ENCODE assay signal across 1 cellular context in the genomic region with DNA sequence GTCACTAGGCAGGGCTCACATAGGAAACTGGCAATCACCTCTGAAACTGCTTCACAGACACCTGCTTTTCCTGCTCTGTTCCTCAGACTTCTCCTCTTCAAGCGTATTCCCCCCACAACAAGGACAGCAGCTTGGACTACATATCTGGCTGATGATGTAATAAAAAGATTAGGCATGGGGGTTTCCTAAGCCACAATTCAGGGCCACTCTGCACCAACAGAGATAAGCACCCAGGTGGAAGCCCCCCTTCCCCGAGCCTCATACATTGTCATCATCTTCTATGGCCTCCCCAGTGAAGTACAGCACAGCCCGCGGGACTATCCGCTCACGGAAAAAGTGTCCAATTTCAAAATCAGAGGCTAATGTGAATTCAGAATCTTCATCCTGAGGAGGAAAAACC.
TF ChIP-seq lines count a peak whose summit lies in the region.

No MANE protein-coding gene starts in this region.

TF ChIP-seq in endothelial cell of umbilical vein, 7 proteins besides CTCF, POLR2A, EP300 and RAD21 (continued from another document):
- no peak for TF ChIP-seq GATA2 (IDR thresholded peaks at IDR 0.05; ENCODE audit: insufficient read depth, insufficient read length, low read depth, low read length)
- TF ChIP-seq FOS (IDR thresholded peaks at IDR 0.05; ENCODE audit: borderline replicate concordance, insufficient read depth, low read length), result no peak
- TF ChIP-seq EZH2 (IDR thresholded peaks at IDR 0.05; ENCODE audit: borderline replicate concordance, low read depth, low read length, severe bottlenecking), result no peak
- no peak for TF ChIP-seq MYC (IDR thresholded peaks at IDR 0.05; ENCODE audit: low read depth, low read length)
- TF ChIP-seq, protein P1, sequence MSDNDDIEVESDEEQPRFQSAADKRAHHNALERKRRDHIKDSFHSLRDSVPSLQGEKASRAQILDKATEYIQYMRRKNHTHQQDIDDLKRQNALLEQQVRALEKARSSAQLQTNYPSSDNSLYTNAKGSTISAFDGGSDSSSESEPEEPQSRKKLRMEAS (IDR thresholded peaks at IDR 0.05; ENCODE audit: insufficient read depth, insufficient read length), result no peak
